8 cellular contexts compared by ENCODE assay signal in the genomic region with DNA sequence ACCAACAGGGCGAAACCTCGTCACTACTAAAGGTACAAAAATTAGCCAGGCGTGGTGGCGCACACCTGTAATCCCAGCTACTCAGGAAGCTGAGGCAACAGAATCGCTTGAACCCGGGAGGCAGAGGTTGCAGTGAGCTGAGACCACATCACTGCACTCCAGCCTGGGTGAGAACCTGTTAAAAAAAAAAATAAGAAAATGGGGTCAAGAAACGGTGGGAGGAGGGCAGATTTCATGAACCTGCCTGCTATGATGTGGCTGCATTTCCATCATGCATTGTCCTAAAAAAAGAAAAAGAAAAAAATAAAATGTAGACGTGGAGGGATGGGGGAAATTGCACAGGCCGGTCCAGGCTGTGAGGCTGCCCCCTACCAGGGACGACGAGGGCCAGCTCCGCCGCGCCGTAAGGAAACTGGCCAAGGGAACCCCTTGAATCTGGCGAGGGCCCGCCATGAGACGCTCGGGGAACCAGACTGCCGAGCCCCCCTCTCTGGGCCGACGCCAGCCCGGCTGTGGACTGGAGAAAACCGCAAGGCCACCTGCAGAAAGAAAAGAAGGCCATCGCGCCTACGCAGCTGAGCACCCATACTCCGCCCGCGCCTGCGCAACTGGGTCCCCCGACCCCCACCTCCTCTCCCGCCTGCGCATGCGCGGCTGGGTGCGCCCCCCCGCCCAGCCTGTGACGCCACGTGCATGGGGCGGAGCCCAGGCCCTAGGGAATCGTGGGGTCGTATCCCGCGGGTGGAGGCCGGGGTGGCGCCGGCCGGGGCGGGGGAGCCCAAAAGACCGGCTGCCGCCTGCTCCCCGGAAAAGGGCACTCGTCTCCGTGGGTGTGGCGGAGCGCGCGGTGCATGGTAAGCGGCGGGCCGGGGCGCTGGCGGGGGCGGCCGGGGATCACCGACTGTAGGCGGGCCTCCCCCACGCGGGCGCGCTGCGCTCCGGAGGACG. TPM values are rescaled to one million over a fixed set of nuclear protein-coding genes. Genes with fewer than 3 reads are reported as not detected.
A peak's percentile ranks its signal among the peaks of the same experiment; 100 is the strongest.
DNase-seq lines count a peak whose midpoint lies in the region; ATAC-seq and TF ChIP-seq lines count a peak whose summit lies in the region.

A gene (plus strand): TSS at position 699 of the 948 bp plus-strand sequence. CDS start 10,825 bp downstream, outside the sequence.

- POLR2A ChIA-PET in PC-3 (lab: Charles Lee; ENCODE audit: unreplicated experiment): interaction anchor here (0.6 to 0.7 kb wide), 3 partner anchors 16 to 53 kb away, joined by 3 to 4 read pairs (median 3); a partner anchor contains a TSS

- H3K36me3 ChIP-seq in PC-3 (ENCODE audit: low read depth, low read length): no peaks in the 10 kb centered on the region

- peak; percentile 41; the same call in 1 of the 2 replicates for TF ChIP-seq CTCF in PC-3 (conservative IDR thresholded peaks at IDR 0.05; ENCODE audit: low read depth, low read length)

- peak within 1 kb of the TSS; percentile 86 for H3K4me3 ChIP-seq in PC-3 (ENCODE audit: low read length)

- no peak for TF ChIP-seq RAD21 in Ishikawa (IDR thresholded peaks at IDR 0.05; ENCODE audit: low read depth)

- H4K20me1 ChIP-seq in PC-3 (ENCODE audit: low read length): no peaks in the 10 kb centered on the region; the same call in 1 of the 2 replicates

- ATAC-seq in GM21619 (IDR thresholded peaks at IDR 0.05; ENCODE audit: unreplicated experiment) (peak; percentile 70), PC-3 (peak; percentile 67), esophagus mucosa (peak; percentile 94)
- peak; percentile 83 to 84 for ATAC-seq in activated T-cell treated with anti-CD3 and anti-CD28 coated beads, Interleukin-2, amount 50 U/mL, for 4 hours

- peak within 1 kb of the TSS; percentile 76 for H3K27ac ChIP-seq in PC-3 (ENCODE audit: low read length)

- no peaks in the 10 kb centered on the region for H3F3A ChIP-seq in PC-3 (ENCODE audit: low read length, unreplicated experiment)

- intact Hi-C loops in PC-3 (cut with micrococcal nuclease): loop anchor here (5.0 to 10.0 kb wide), 3 partner anchors 37 to 203 kb away; a partner anchor contains a TSS

- CTCF ChIA-PET in PC-3 (lab: Charles Lee): interaction anchor here (1.6 kb wide), 1 partner anchor 52 kb away, joined by 5 read pairs; no protein-coding TSS in a partner anchor

- H3K79me2 ChIP-seq in PC-3 (ENCODE audit: low read length): peaks cover 47% of the 10 kb centered on the region

- no peaks in the 10 kb centered on the region for H3K27me3 ChIP-seq in PC-3 (ENCODE audit: low read length)

- H3K9me2 ChIP-seq in PC-3 (replicated peaks; ENCODE audit: low read length): no peaks in the 10 kb centered on the region

- no peaks in the 10 kb centered on the region for H3K36me3 Mint-ChIP-seq in activated T-cell treated with anti-CD3 and anti-CD28 coated beads, Interleukin-2, amount 50 U/mL, for 4 hours (ENCODE audit: insufficient read depth)

- H3K4me3 Mint-ChIP-seq in activated T-cell treated with anti-CD3 and anti-CD28 coated beads, Interleukin-2, amount 50 U/mL, for 4 hours: peak within 1 kb of the TSS; percentile 86

- TSS peak; percentile 70 for BruUV-seq in PC-3 (replicated peaks; lab: Mats Ljungman, UMichigan)

- peak within 1 kb of the TSS; percentile 88 for H3K4me2 ChIP-seq in PC-3 (ENCODE audit: low read length)

- H3K27me3 Mint-ChIP-seq in activated T-cell treated with anti-CD3 and anti-CD28 coated beads, Interleukin-2, amount 50 U/mL, for 4 hours (ENCODE audit: low read depth): no peaks in the 10 kb centered on the region

- no peaks in the 10 kb centered on the region for H3K9me3 Mint-ChIP-seq in activated T-cell treated with anti-CD3 and anti-CD28 coated beads, Interleukin-2, amount 50 U/mL, for 4 hours

- TF ChIP-seq EP300 in Ishikawa (IDR thresholded peaks at IDR 0.05; ENCODE audit: borderline replicate concordance): no peak

- H3K4me1 Mint-ChIP-seq in activated T-cell treated with anti-CD3 and anti-CD28 coated beads, Interleukin-2, amount 50 U/mL, for 4 hours (ENCODE audit: low read depth): peaks cover 36% of the 10 kb centered on the region

- peaks cover 37% of the 10 kb centered on the region for H3K4me1 ChIP-seq in PC-3 (ENCODE audit: insufficient read depth, low read length)

- DNase-seq in DMS53 (lab: John Stamatoyannopoulos, UW) (peak; percentile 94), PC-3 (peak; percentile 93), myocyte (ENCODE audit: low read depth) (peak; percentile 94)
- peak; percentile 89 for DNase-seq in activated T-cell treated with anti-CD3 and anti-CD28 coated beads, Interleukin-2, amount 50 U/mL, for 4 hours
- peak; percentile 79 to 89 for DNase-seq in stimulated activated CD8-positive, alpha-beta memory T cell treated with anti-CD3 and anti-CD28 coated beads, Interleukin-7, amount 100 ng/mL, for 4 hours (ENCODE audit: low read depth in 2 of 2)

- peak within 1 kb of the TSS; percentile 95 for H3K9ac ChIP-seq in PC-3 (ENCODE audit: low read length)

- no peaks in the 10 kb centered on the region for H3K9me3 ChIP-seq in PC-3 (ENCODE audit: low read length)

- peak within 1 kb of the TSS; percentile 70 for H2AFZ ChIP-seq in PC-3 (ENCODE audit: low read length)

TF ChIP-seq in Ishikawa, 13 proteins besides CTCF, POLR2A, EP300 and RAD21:
- TF ChIP-seq TAF1 (IDR thresholded peaks at IDR 0.05; ENCODE audit: low read depth) (peak; percentile 77), TCF12 (IDR thresholded peaks at IDR 0.05; ENCODE audit: low read depth) (peak; percentile 14; the same call in 1 of the 2 replicates), TEAD4 (IDR thresholded peaks at IDR 0.05) (no peak; the same call in 1 of the 2 replicates), EGR1 (IDR thresholded peaks at IDR 0.05) (peak; percentile 66), CREB1 (IDR thresholded peaks at IDR 0.05; ENCODE audit: low read depth) (peak; percentile 82)
- TF ChIP-seq, protein P1, sequence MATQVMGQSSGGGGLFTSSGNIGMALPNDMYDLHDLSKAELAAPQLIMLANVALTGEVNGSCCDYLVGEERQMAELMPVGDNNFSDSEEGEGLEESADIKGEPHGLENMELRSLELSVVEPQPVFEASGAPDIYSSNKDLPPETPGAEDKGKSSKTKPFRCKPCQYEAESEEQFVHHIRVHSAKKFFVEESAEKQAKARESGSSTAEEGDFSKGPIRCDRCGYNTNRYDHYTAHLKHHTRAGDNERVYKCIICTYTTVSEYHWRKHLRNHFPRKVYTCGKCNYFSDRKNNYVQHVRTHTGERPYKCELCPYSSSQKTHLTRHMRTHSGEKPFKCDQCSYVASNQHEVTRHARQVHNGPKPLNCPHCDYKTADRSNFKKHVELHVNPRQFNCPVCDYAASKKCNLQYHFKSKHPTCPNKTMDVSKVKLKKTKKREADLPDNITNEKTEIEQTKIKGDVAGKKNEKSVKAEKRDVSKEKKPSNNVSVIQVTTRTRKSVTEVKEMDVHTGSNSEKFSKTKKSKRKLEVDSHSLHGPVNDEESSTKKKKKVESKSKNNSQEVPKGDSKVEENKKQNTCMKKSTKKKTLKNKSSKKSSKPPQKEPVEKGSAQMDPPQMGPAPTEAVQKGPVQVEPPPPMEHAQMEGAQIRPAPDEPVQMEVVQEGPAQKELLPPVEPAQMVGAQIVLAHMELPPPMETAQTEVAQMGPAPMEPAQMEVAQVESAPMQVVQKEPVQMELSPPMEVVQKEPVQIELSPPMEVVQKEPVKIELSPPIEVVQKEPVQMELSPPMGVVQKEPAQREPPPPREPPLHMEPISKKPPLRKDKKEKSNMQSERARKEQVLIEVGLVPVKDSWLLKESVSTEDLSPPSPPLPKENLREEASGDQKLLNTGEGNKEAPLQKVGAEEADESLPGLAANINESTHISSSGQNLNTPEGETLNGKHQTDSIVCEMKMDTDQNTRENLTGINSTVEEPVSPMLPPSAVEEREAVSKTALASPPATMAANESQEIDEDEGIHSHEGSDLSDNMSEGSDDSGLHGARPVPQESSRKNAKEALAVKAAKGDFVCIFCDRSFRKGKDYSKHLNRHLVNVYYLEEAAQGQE (IDR thresholded peaks at IDR 0.05; ENCODE audit: low read depth): no peak
- TF ChIP-seq, protein P2, sequence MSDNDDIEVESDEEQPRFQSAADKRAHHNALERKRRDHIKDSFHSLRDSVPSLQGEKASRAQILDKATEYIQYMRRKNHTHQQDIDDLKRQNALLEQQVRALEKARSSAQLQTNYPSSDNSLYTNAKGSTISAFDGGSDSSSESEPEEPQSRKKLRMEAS (IDR thresholded peaks at IDR 0.05): peak; percentile 80
- TF ChIP-seq, protein P3, sequence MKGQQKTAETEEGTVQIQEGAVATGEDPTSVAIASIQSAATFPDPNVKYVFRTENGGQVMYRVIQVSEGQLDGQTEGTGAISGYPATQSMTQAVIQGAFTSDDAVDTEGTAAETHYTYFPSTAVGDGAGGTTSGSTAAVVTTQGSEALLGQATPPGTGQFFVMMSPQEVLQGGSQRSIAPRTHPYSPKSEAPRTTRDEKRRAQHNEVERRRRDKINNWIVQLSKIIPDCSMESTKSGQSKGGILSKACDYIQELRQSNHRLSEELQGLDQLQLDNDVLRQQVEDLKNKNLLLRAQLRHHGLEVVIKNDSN (IDR thresholded peaks at IDR 0.05): peak; percentile 70
TF ChIP-seq in Ishikawa: peak in this region for 6.

RNA-seq across cellular contexts. Expression of the gene that starts here (rescaled TPM):
- total RNA-seq in PC-3 (2014; rRNA removed) (122 and 150 TPM in 2 replicates), esophagus mucosa (27.3 TPM), myocyte (38.7 and 43.2 TPM in 2 replicates)
- 10 to 100 TPM; 43.4 to 51.2 (median 47.1) TPM for total RNA-seq in activated T-cell treated with anti-CD3 and anti-CD28 coated beads, Interleukin-2, amount 50 U/mL, for 4 hours
- 25.2 TPM for polyA plus RNA-seq in myocyte (2012)

Comparison
In these comparisons a context has a peak if more than half of its experiments do, and no peak if none do; other contexts are left out.
1. Peak in every context shown above with its lines: DNase-seq, ATAC-seq, H3K4me3 ChIP-seq and H3K27ac ChIP-seq.